Comparison of ENCODE assay signal across 8 cellular contexts in genomic region chr9:105299190-105299854, GRCh38. TPM values are rescaled to one million over a fixed set of nuclear protein-coding genes. Genes with fewer than 3 reads are reported as not detected.
A peak's percentile ranks its signal among the peaks of the same experiment; 100 is the strongest.
DNase-seq lines count a peak whose midpoint lies in the region; FAIRE-seq and TF ChIP-seq lines count a peak whose summit lies in the region.

No MANE protein-coding gene starts in this region.

- peak overlapping the region; percentile 45 for H3K27ac ChIP-seq in cardiac muscle cell
- H3K27ac ChIP-seq in ascending aorta = peak overlapping the region; percentile 76 to 79
- H3K27ac ChIP-seq in keratinocyte (ENCODE audit: control insufficient read depth, insufficient read depth, low read length) = peak overlapping the region; percentile 61

- H3K9ac ChIP-seq in keratinocyte (ENCODE audit: control insufficient read depth, extremely low read depth, insufficient read depth, low read length) = no peak overlapping the region

- H3K27me3 ChIP-seq in cardiac muscle cell = no peaks in the 10 kb centered on the region
- H3K27me3 ChIP-seq in ascending aorta = no peaks in the 10 kb centered on the region
- H3K27me3 ChIP-seq in keratinocyte (ENCODE audit: control insufficient read depth, extremely low read depth, insufficient read depth, low read length) = no peaks in the 10 kb centered on the region

- no peaks in the 10 kb centered on the region for H4K20me1 ChIP-seq in keratinocyte (ENCODE audit: control insufficient read depth, extremely low read depth, insufficient read depth, low read length)

- H3K9me1 ChIP-seq in keratinocyte (ENCODE audit: control insufficient read depth, extremely low read depth, insufficient read depth, low read length) = no peaks in the 10 kb centered on the region

- H3K4me1 ChIP-seq in cardiac muscle cell (ENCODE audit: low read depth) (peaks cover 36% of the 10 kb centered on the region), ascending aorta (peaks cover 9 to 30% of the 10 kb centered on the region in 2 donors), keratinocyte (ENCODE audit: control insufficient read depth, extremely low read depth, insufficient read depth, low read length) (peaks cover 27% of the 10 kb centered on the region)

- TF ChIP-seq CTCF in cardiac muscle cell (IDR thresholded peaks at IDR 0.05; ENCODE audit: low read depth, low read length) = no peak
- TF ChIP-seq CTCF in ascending aorta (IDR thresholded peaks at IDR 0.05) = no peak
- TF ChIP-seq CTCF in keratinocyte (optimal IDR thresholded peaks at IDR 0.05 in 1 of 3, IDR thresholded peaks at IDR 0.05 in 1 of 3, conservative IDR thresholded peaks at IDR 0.05 in 1 of 3; ENCODE audit: extremely low read depth in 1 of 3, insufficient read depth in 2 of 3, low read length in 3 of 3) = no peak

- DNase-seq in cardiac muscle cell (ENCODE audit: low read depth in 1 of 2, low spot score in 1 of 2) (peak in 1 of 2 donors; percentile 95), cardiac septum (ENCODE audit: low spot score) (no peak), ascending aorta (ENCODE audit: low spot score in 2 of 2) (peak; percentile 13 to 71), keratinocyte (ENCODE audit: low read depth, low spot score) (no peak), urothelium cell line (ENCODE audit: low spot score) (peak; percentile 39), DMS114 treated with DMSO at 0.1 percent for 48 hours (lab: John Stamatoyannopoulos, UW; ENCODE audit: unreplicated experiment) (no peak), NAMALWA (ENCODE audit: low spot score) (no peak), GM19239 (ENCODE audit: insufficient read length, low spot score) (no peak)

- H2AFZ ChIP-seq in keratinocyte (ENCODE audit: control insufficient read depth, low read length) = no peak overlapping the region

- H3K9me3 ChIP-seq in cardiac muscle cell (ENCODE audit: low read depth) = no peaks in the 10 kb centered on the region
- H3K9me3 ChIP-seq in ascending aorta = no peaks in the 10 kb centered on the region
- H3K9me3 ChIP-seq in keratinocyte (ENCODE audit: control insufficient read depth, low read depth, low read length) = no peaks in the 10 kb centered on the region

- H3K4me2 ChIP-seq in keratinocyte (ENCODE audit: control insufficient read depth, extremely low read depth, insufficient read depth, low read depth, low read length) = no peak overlapping the region

- dilution Hi-C loops in keratinocyte (cut with MboI; ENCODE audit: extremely low pct_ligation_motif_present, low sequenced_read_pairs) = no loop called here

- H3K36me3 ChIP-seq in cardiac muscle cell (peaks cover 4% of the 10 kb centered on the region), ascending aorta (peaks cover 0 to 17% of the 10 kb centered on the region in 2 donors), keratinocyte (ENCODE audit: control insufficient read depth in 2 of 2, extremely low read depth in 1 of 2, insufficient read depth in 2 of 2, low read length in 2 of 2) (peaks cover 0 to 2% of the 10 kb centered on the region in 2 experiments)

- peaks cover 4% of the 10 kb centered on the region for H3K79me2 ChIP-seq in keratinocyte (ENCODE audit: control insufficient read depth, insufficient read depth, low read length)

- intact Hi-C loops in cardiac septum (cut with DNase I) (loop anchor here (5.0 kb wide), 1 partner anchor 57 kb away; the partner anchor contains the start of gene SLC44A1), ascending aorta (cut with DNase I) (loop anchor here (5.0 kb wide), 3 partner anchors 92 to 372 kb away; partner anchors contain the start of gene ABCA1)

- H3K4me3 ChIP-seq in cardiac muscle cell = no peak overlapping the region
- no peak overlapping the region for H3K4me3 ChIP-seq in ascending aorta
- no peak overlapping the region for H3K4me3 ChIP-seq in keratinocyte (ENCODE audit: control insufficient read depth in 2 of 3, extremely low read depth in 1 of 3, insufficient read depth in 2 of 3, low read depth in 1 of 3, low read length in 3 of 3)

- peak; percentile 77 for FAIRE-seq in keratinocyte (lab: Jason Lieb, UNC)
- no peak for FAIRE-seq in urothelium cell line (lab: Jason Lieb, UNC)
- no peak for FAIRE-seq in GM19239 (lab: Jason Lieb, UNC)

RNA-seq across cellular contexts. Expression of gene SLC44A1, which starts 54.9 kb away (rescaled TPM):
- total RNA-seq in cardiac muscle cell = 29.4 and 38.7 TPM in 2 replicates
- 32.4 and 54.2 TPM in 2 replicates for polyA plus RNA-seq in cardiac muscle cell
- total RNA-seq in cardiac septum = 22.6 TPM
- total RNA-seq in ascending aorta = 26.5 TPM
- 21.8 to 26.7 TPM (median 22.9 TPM) in 3 replicates for polyA plus RNA-seq in keratinocyte
- polyA plus RNA-seq in keratinocyte (2011; ENCODE audit: low read depth) = 14.2 TPM
- 9.6 and 19.9 TPM in 2 replicates for polyA plus RNA-seq in keratinocyte (2011; cell fraction: cytosol; rRNA removed)
- polyA plus RNA-seq in keratinocyte (2011; cell fraction: nucleus; rRNA removed) = 15.0 TPM in 2 replicates
- polyA plus RNA-seq in keratinocyte (2012; ENCODE audit: low replicate concordance) = 20.3 and 23.1 TPM in 2 replicates
- polyA minus RNA-seq in keratinocyte = 49.7 to 68.6 TPM (median 60.1 TPM) in 3 replicates
- polyA minus RNA-seq in keratinocyte (2011; cell fraction: cytosol; rRNA and poly(A)+ RNA removed) = 17.6 TPM
- polyA minus RNA-seq in keratinocyte (2011; cell fraction: nucleus; rRNA and poly(A)+ RNA removed) = 21.5 and 50.7 TPM in 2 replicates

Comparison
In these comparisons a context has a peak if more than half of its experiments do, and no peak if none do; other contexts are left out.
1. DNase-seq: peak in ascending aorta (2 of 2) and urothelium cell line (single experiment); none in cardiac septum (single experiment), keratinocyte (single experiment), DMS114 treated with DMSO at 0.1 percent for 48 hours (single experiment), NAMALWA (single experiment) and GM19239 (single experiment).
2. Peak in every context shown above with its lines, with median percentiles within 50 percentile points of each other: H3K27ac ChIP-seq.